In genomic region chr20:42043921-42044320, GRCh38 we compare ENCODE assay signal across 37 cellular contexts.
"Had no signal": no experiment of that assay in that cellular context is flagged by ENCODE, and none has a peak within 500 bp of the region (broad histone marks: within the 10 kb centered on the region; RNA-seq: fewer than 3 reads in every experiment).

No MANE protein-coding gene starts in this region.

- H3K27ac Mint-ChIP-seq: activated B cell treated with CpG ODN at 0.5 μM for 24 hours; activated CD4-positive, alpha-beta memory T cell treated with anti-CD3 and anti-CD28 coated beads for 36 hours; activated CD4-positive, alpha-beta T cell treated with anti-CD3 and anti-CD28 coated beads, Interleukin-2, amount 10 ng/mL, durations not matched to agents 24 days and 14 days; activated CD8-positive, alpha-beta T cell treated with anti-CD3 and anti-CD28 coated beads for 36 hours; activated naive CD4-positive, alpha-beta T cell treated with anti-CD3 and anti-CD28 coated beads for 36 hours; activated naive CD4-positive, alpha-beta T cell treated with anti-CD3 and anti-CD28 coated beads, Interleukin-2, amount 50 U/mL, for 72 hours; activated naive CD8-positive, alpha-beta T cell treated with anti-CD3 and anti-CD28 coated beads for 36 hours; activated T-cell treated with anti-CD3 and anti-CD28 coated beads, Interleukin-2, amount 50 U/mL, for 72 hours; activated T-helper 1 cell treated with anti-CD3 and anti-CD28 coated beads, Interleukin-12 subunit alpha, Interleukin-12 subunit beta, Interleukin-2, Interleukin-4 antibody, amounts not matched to agents 30 ng/mL and 10 ng/mL and 1 ng/mL, durations not matched to agents 14 hours and 24 hours and 36 hours; activated T-helper 17 cell treated with anti-CD3 and anti-CD28 coated beads, Interleukin-2, amount 50 U/mL, for 72 hours; T-helper 1 cell treated with Interleukin-12 subunit alpha and Interleukin-12 subunit beta and Interleukin-4 antibody, amounts not matched to agents 30 μg/mL and 1 μg/mL, for 36 hours; T-helper 2 cell treated with Interferon-gamma antibody and Interleukin-4, amounts not matched to agents 5 μg/mL and 100 μg/mL, for 36 hours had no signal

- H3K4me3 ChIP-seq: adrenal gland, body of pancreas, breast epithelium had no signal

- H3K4me3 Mint-ChIP-seq: activated B cell treated with CpG ODN at 0.5 μM for 24 hours; activated CD4-positive, alpha-beta memory T cell treated with anti-CD3 and anti-CD28 coated beads for 36 hours; activated CD4-positive, alpha-beta T cell treated with anti-CD3 and anti-CD28 coated beads, Interleukin-2, amount 10 ng/mL, durations not matched to agents 24 days and 14 days; activated CD8-positive, alpha-beta T cell treated with anti-CD3 and anti-CD28 coated beads for 36 hours; activated naive CD4-positive, alpha-beta T cell treated with anti-CD3 and anti-CD28 coated beads for 36 hours; activated naive CD8-positive, alpha-beta T cell treated with anti-CD3 and anti-CD28 coated beads for 36 hours; activated T-cell treated with anti-CD3 and anti-CD28 coated beads, Interleukin-2, amount 50 U/mL, for 4 hours; activated T-cell treated with anti-CD3 and anti-CD28 coated beads, Interleukin-2, amount 50 U/mL, for 72 hours; activated T-helper 1 cell treated with anti-CD3 and anti-CD28 coated beads, Interleukin-12 subunit alpha, Interleukin-12 subunit beta, Interleukin-2, Interleukin-4 antibody, amounts not matched to agents 30 ng/mL and 10 ng/mL and 1 ng/mL, durations not matched to agents 14 hours and 24 hours and 36 hours; activated T-helper 17 cell treated with anti-CD3 and anti-CD28 coated beads, Interleukin-2, amount 50 U/mL, for 72 hours; T-helper 1 cell treated with Interleukin-12 subunit alpha and Interleukin-12 subunit beta and Interleukin-4 antibody, amounts not matched to agents 30 μg/mL and 1 μg/mL, for 36 hours; T-helper 2 cell treated with Interferon-gamma antibody and Interleukin-4, amounts not matched to agents 5 μg/mL and 100 μg/mL, for 36 hours had no signal

- FAIRE-seq: astrocyte, TTC549 had no signal

- DNase-seq: activated B cell treated with CpG ODN at 0.5 μM for 24 hours; activated CD4-positive, alpha-beta memory T cell treated with anti-CD3 and anti-CD28 coated beads for 36 hours; activated CD4-positive, alpha-beta T cell treated with anti-CD3 and anti-CD28 coated beads for 4 hours; activated CD4-positive, alpha-beta T cell treated with anti-CD3 and anti-CD28 coated beads, Interleukin-2, amount 10 ng/mL, durations not matched to agents 24 days and 14 days; activated CD4-positive, alpha-beta T cell treated with anti-CD3 and anti-CD28 coated beads, Interleukin-2, amount 50 U/mL, for 1 hour; activated CD4-positive, alpha-beta T cell treated with anti-CD3 and anti-CD28 coated beads, Interleukin-2, amount 50 U/mL, for 4 hours; activated CD4-positive, CD25-positive, alpha-beta regulatory T cell treated with anti-CD3 and anti-CD28 coated beads, Interleukin-2, amount 50 U/mL, for 72 hours; activated CD8-positive, alpha-beta memory T cell treated with anti-CD3 and anti-CD28 coated beads, Interleukin-2, amount 50 U/mL, for 4 hours; activated CD8-positive, alpha-beta T cell treated with anti-CD3 and anti-CD28 coated beads for 36 hours; activated effector memory CD4-positive, alpha-beta T cell treated with anti-CD3 and anti-CD28 coated beads, Interleukin-2, amount 50 U/mL, for 16 hours; activated gamma-delta T cell treated with Interleukin-2 at 50 U/mL for 16 hours; activated naive CD4-positive, alpha-beta T cell; activated naive CD4-positive, alpha-beta T cell treated with anti-CD3 and anti-CD28 coated beads for 36 hours; activated naive CD4-positive, alpha-beta T cell treated with anti-CD3 and anti-CD28 coated beads, Interleukin-2, amount 50 U/mL, for 16 hours; activated naive CD8-positive, alpha-beta T cell treated with anti-CD3 and anti-CD28 coated beads for 36 hours; activated T-cell treated with anti-CD3 and anti-CD28 coated beads for 4 hours; activated T-cell treated with anti-CD3 and anti-CD28 coated beads, Interleukin-2, amount 50 U/mL, for 1 hour; activated T-cell treated with anti-CD3 and anti-CD28 coated beads, Interleukin-2, amount 50 U/mL, for 4 hours; activated T-cell treated with anti-CD3 and anti-CD28 coated beads, Interleukin-2, amount 50 U/mL, for 72 hours; adrenal gland; amniotic stem cell; aorta; body of pancreas; brain microvascular endothelial cell; central memory CD4-positive, alpha-beta T cell; T-helper 1 cell; T-helper 2 cell; T-helper 9 cell had no signal

- H3K27me3 Mint-ChIP-seq: activated B cell treated with CpG ODN at 0.5 μM for 24 hours; activated CD4-positive, alpha-beta memory T cell treated with anti-CD3 and anti-CD28 coated beads for 36 hours; activated CD4-positive, alpha-beta T cell treated with anti-CD3 and anti-CD28 coated beads, Interleukin-2, amount 10 ng/mL, durations not matched to agents 24 days and 14 days; activated CD8-positive, alpha-beta T cell treated with anti-CD3 and anti-CD28 coated beads for 36 hours; activated T-helper 17 cell treated with anti-CD3 and anti-CD28 coated beads, Interleukin-2, amount 50 U/mL, for 72 hours had no signal

- H3K27ac ChIP-seq: adrenal gland, body of pancreas, brain microvascular endothelial cell, breast epithelium, VCaP had no signal

- H3K9me3 ChIP-seq: adrenal gland, body of pancreas, breast epithelium had no signal

- H3K4me1 Mint-ChIP-seq: activated B cell treated with CpG ODN at 0.5 μM for 24 hours; activated CD4-positive, alpha-beta T cell treated with anti-CD3 and anti-CD28 coated beads, Interleukin-2, amount 10 ng/mL, durations not matched to agents 24 days and 14 days; activated naive CD8-positive, alpha-beta T cell treated with anti-CD3 and anti-CD28 coated beads for 36 hours; activated T-helper 17 cell treated with anti-CD3 and anti-CD28 coated beads, Interleukin-2, amount 50 U/mL, for 72 hours had no signal

- H3K9me3 Mint-ChIP-seq: activated B cell treated with CpG ODN at 0.5 μM for 24 hours; activated CD4-positive, alpha-beta memory T cell treated with anti-CD3 and anti-CD28 coated beads for 36 hours; activated CD4-positive, alpha-beta T cell treated with anti-CD3 and anti-CD28 coated beads, Interleukin-2, amount 10 ng/mL, durations not matched to agents 24 days and 14 days; activated naive CD4-positive, alpha-beta T cell treated with anti-CD3 and anti-CD28 coated beads for 36 hours; activated naive CD4-positive, alpha-beta T cell treated with anti-CD3 and anti-CD28 coated beads, Interleukin-2, amount 50 U/mL, for 72 hours; activated naive CD8-positive, alpha-beta T cell treated with anti-CD3 and anti-CD28 coated beads for 36 hours; activated T-cell treated with anti-CD3 and anti-CD28 coated beads, Interleukin-2, amount 50 U/mL, for 4 hours; activated T-helper 1 cell treated with anti-CD3 and anti-CD28 coated beads, Interleukin-12 subunit alpha, Interleukin-12 subunit beta, Interleukin-2, Interleukin-4 antibody, amounts not matched to agents 30 ng/mL and 10 ng/mL and 1 ng/mL, durations not matched to agents 14 hours and 24 hours and 36 hours; activated T-helper 17 cell treated with anti-CD3 and anti-CD28 coated beads, Interleukin-2, amount 50 U/mL, for 72 hours; T-helper 1 cell treated with Interleukin-12 subunit alpha and Interleukin-12 subunit beta and Interleukin-4 antibody, amounts not matched to agents 30 μg/mL and 1 μg/mL, for 36 hours; T-helper 2 cell treated with Interferon-gamma antibody and Interleukin-4, amounts not matched to agents 5 μg/mL and 100 μg/mL, for 36 hours had no signal

- H3K36me3 ChIP-seq: adrenal gland, brain microvascular endothelial cell, breast epithelium had no signal

- ATAC-seq: activated CD8-positive, alpha-beta T cell treated with anti-CD3 and anti-CD28 coated beads for 36 hours; activated naive CD4-positive, alpha-beta T cell treated with anti-CD3 and anti-CD28 coated beads, Interleukin-2, amount 50 U/mL, for 72 hours; activated T-cell treated with anti-CD3 and anti-CD28 coated beads, Interleukin-2, amount 50 U/mL, for 4 hours; activated T-cell treated with anti-CD3 and anti-CD28 coated beads, Interleukin-2, amount 50 U/mL, for 72 hours; activated T-helper 17 cell treated with anti-CD3 and anti-CD28 coated beads, Interleukin-2, amount 50 U/mL, for 72 hours; body of pancreas had no signal

- H3K27me3 ChIP-seq: adrenal gland, body of pancreas, brain microvascular endothelial cell, breast epithelium had no signal

- H3K4me1 ChIP-seq: adrenal gland, body of pancreas, breast epithelium had no signal

- H3K36me3 Mint-ChIP-seq: activated CD4-positive, alpha-beta memory T cell treated with anti-CD3 and anti-CD28 coated beads for 36 hours; activated naive CD4-positive, alpha-beta T cell treated with anti-CD3 and anti-CD28 coated beads, Interleukin-2, amount 50 U/mL, for 72 hours; activated naive CD8-positive, alpha-beta T cell treated with anti-CD3 and anti-CD28 coated beads for 36 hours had no signal
